1 cellular context compared by ENCODE assay signal in the genomic region with DNA sequence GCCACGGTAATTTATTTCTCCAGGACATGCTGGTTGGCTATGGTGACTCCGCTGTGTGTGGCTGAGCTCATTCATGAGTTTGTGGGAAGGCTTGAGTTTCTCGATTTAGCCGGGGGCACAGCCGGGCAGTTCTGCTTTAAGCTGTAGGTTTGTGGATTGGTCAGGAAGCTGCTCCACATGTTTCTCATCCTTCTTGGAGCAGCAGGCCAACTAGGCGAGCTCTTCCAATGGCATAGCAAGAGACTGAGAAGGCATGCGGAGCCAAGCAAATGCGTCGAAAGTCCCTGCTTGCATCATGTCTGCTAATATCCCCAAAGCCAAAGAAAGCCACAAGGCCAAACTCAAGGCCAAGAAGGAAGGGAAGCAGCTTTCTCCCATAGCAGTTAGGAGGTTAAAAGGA.
TF ChIP-seq lines count a peak whose summit lies in the region.

No MANE protein-coding gene starts in this region.

TF ChIP-seq in H1, 55 proteins besides CTCF, POLR2A, EP300 and RAD21 (continued from another document):
- TF ChIP-seq NANOG (IDR thresholded peaks at IDR 0.05; ENCODE audit: insufficient read depth, low read depth, low read length, poor library complexity, severe bottlenecking) (no peak), BCL11A (IDR thresholded peaks at IDR 0.05; ENCODE audit: low read depth in 2 of 2, low read length in 2 of 2) (no peak), KDM5A (IDR thresholded peaks at IDR 0.05; ENCODE audit: low read length) (no peak)
TF ChIP-seq in H1: peak in this region for 0.
